In genomic region chr4:139745111-139745639, GRCh38 we compare ENCODE assay signal across 18 cellular contexts.
"Had no signal": no experiment of that assay in that cellular context is flagged by ENCODE, and none has a peak within 500 bp of the region (broad histone marks: within the 10 kb centered on the region; RNA-seq: fewer than 3 reads in every experiment).

No MANE protein-coding gene starts in this region.

- DNase-seq: activated CD4-positive, alpha-beta memory T cell treated with anti-CD3 and anti-CD28 coated beads for 36 hours; activated CD4-positive, alpha-beta T cell treated with anti-CD3 and anti-CD28 coated beads for 48 hours; activated effector memory CD4-positive, alpha-beta T cell treated with anti-CD3 and anti-CD28 coated beads, Interleukin-2, amount 50 U/mL, for 16 hours; activated naive CD4-positive, alpha-beta T cell treated with anti-CD3 and anti-CD28 coated beads, Interleukin-2, amount 50 U/mL, for 16 hours; activated naive CD8-positive, alpha-beta T cell treated with anti-CD3 and anti-CD28 coated beads, Interleukin-2, amount 50 U/mL, for 24 hours; body of pancreas; central memory CD4-positive, alpha-beta T cell; effector memory CD4-positive, alpha-beta T cell; hippocampal formation; spleen; stimulated activated CD4-positive, alpha-beta T cell treated with anti-CD3 and anti-CD28 coated beads, Interleukin-4, amount 100 ng/mL, for 1 hour; stimulated activated naive CD4-positive, alpha-beta T cell treated with Interleukin-2 at 50 U/mL for 16 hours; SW 1271; T-helper 17 cell; upper lobe of right lung had no signal

- H3K36me3 ChIP-seq: esophagus muscularis mucosa, prostate gland, spleen, upper lobe of right lung had no signal

- H3K36me3 Mint-ChIP-seq: activated CD4-positive, alpha-beta memory T cell treated with anti-CD3 and anti-CD28 coated beads for 36 hours; memory B cell had no signal

- H3K27me3 Mint-ChIP-seq: activated CD4-positive, alpha-beta memory T cell treated with anti-CD3 and anti-CD28 coated beads for 36 hours; activated naive CD8-positive, alpha-beta T cell treated with anti-CD3 and anti-CD28 coated beads, Interleukin-2, amount 50 U/mL, for 24 hours had no signal

- H3K27ac ChIP-seq: body of pancreas, esophagus muscularis mucosa, prostate gland, spleen, upper lobe of right lung had no signal

- ATAC-seq: activated naive CD8-positive, alpha-beta T cell treated with anti-CD3 and anti-CD28 coated beads, Interleukin-2, amount 50 U/mL, for 24 hours; body of pancreas; T-helper 17 cell; upper lobe of right lung had no signal

- H3K27me3 ChIP-seq: body of pancreas, esophagus muscularis mucosa, spleen, upper lobe of right lung had no signal

- H3K9me3 Mint-ChIP-seq: activated CD4-positive, alpha-beta memory T cell treated with anti-CD3 and anti-CD28 coated beads for 36 hours; activated naive CD8-positive, alpha-beta T cell treated with anti-CD3 and anti-CD28 coated beads, Interleukin-2, amount 50 U/mL, for 24 hours; memory B cell had no signal

- H3K4me1 Mint-ChIP-seq: activated naive CD8-positive, alpha-beta T cell treated with anti-CD3 and anti-CD28 coated beads, Interleukin-2, amount 50 U/mL, for 24 hours; memory B cell had no signal

- H3K4me3 Mint-ChIP-seq: activated CD4-positive, alpha-beta memory T cell treated with anti-CD3 and anti-CD28 coated beads for 36 hours; activated naive CD8-positive, alpha-beta T cell treated with anti-CD3 and anti-CD28 coated beads, Interleukin-2, amount 50 U/mL, for 24 hours; memory B cell; T-helper 17 cell had no signal

- H3K9me3 ChIP-seq: body of pancreas, esophagus muscularis mucosa, prostate gland, spleen, upper lobe of right lung had no signal

- H3K27ac Mint-ChIP-seq: activated CD4-positive, alpha-beta memory T cell treated with anti-CD3 and anti-CD28 coated beads for 36 hours; activated naive CD8-positive, alpha-beta T cell treated with anti-CD3 and anti-CD28 coated beads, Interleukin-2, amount 50 U/mL, for 24 hours; memory B cell; T-helper 17 cell had no signal

- H3K4me3 ChIP-seq: body of pancreas, esophagus muscularis mucosa, prostate gland, spleen, upper lobe of right lung had no signal
